24 cellular contexts compared by ENCODE assay signal in genomic region chr6:138389551-138389950, GRCh38. TPM values are rescaled to one million over a fixed set of nuclear protein-coding genes. Genes with fewer than 3 reads are reported as not detected.
"Had no signal": no experiment of that assay in that cellular context is flagged by ENCODE, and none has a peak within 500 bp of the region (broad histone marks: within the 10 kb centered on the region; RNA-seq: fewer than 3 reads in every experiment).

No MANE protein-coding gene starts in this region.

- H3K27ac ChIP-seq: HL-60, KMS-11, RWPE1 had no signal

- H3K4me3 Mint-ChIP-seq: IgD-negative memory B cell had no signal

- H3K9me3 Mint-ChIP-seq: IgD-negative memory B cell had no signal

- DNase-seq: Kasumi-1, MM.1S, NCI-H1092 treated with DMSO at 0.1 percent for 48 hours, NCI-H1436, NCI-H187, NCI-H2029, NCI-H2081 treated with DMSO at 0.1 percent for 48 hours, NCI-H2171, NCI-H226, NCI-H446, NCI-H510A, NCI-H524 treated with DMSO at 0.1 percent for 48 hours, NCI-H69, NCI-H774, SHP77, SK-N-SH, SW 1271 had no signal

- H3K27ac Mint-ChIP-seq: IgD-negative memory B cell had no signal

- H3K4me3 ChIP-seq: K562 had no signal

RNA-seq across cellular contexts. Expression of gene SMIM28, which starts 11.8 kb away (rescaled TPM):
- total RNA-seq: K562, M059J, SK-MEL-5 had no signal
